In genomic region chr6:22251331-22251730, GRCh38 we compare ENCODE assay signal across 13 cellular contexts. TPM values are rescaled to one million over a fixed set of nuclear protein-coding genes. Genes with fewer than 3 reads are reported as not detected.
DNase-seq lines count a peak whose midpoint lies in the region; ATAC-seq and TF ChIP-seq lines count a peak whose summit lies in the region.
"Had no signal": no experiment of that assay in that cellular context is flagged by ENCODE, and none has a peak within 500 bp of the region (broad histone marks: within the 10 kb centered on the region; RNA-seq: fewer than 3 reads in every experiment).

No MANE protein-coding gene starts in this region.

- TF ChIP-seq RAD21 in Ishikawa (IDR thresholded peaks at IDR 0.05; ENCODE audit: low read depth) = no peak

- H3K9me3 Mint-ChIP-seq in mesothelial cell of epicardium = peaks cover 4% of the 10 kb centered on the region
- H3K9me3 Mint-ChIP-seq: activated naive CD8-positive, alpha-beta T cell treated with anti-CD3 and anti-CD28 coated beads for 36 hours had no signal

- no peak overlapping the region for H3K4me3 Mint-ChIP-seq in mesothelial cell of epicardium
- H3K4me3 Mint-ChIP-seq: activated naive CD8-positive, alpha-beta T cell treated with anti-CD3 and anti-CD28 coated beads for 36 hours; CD14-positive monocyte; naive thymus-derived CD4-positive, alpha-beta T cell had no signal

- H3K27me3 Mint-ChIP-seq in mesothelial cell of epicardium (ENCODE audit: low read depth) = no peaks in the 10 kb centered on the region
- H3K27me3 Mint-ChIP-seq: activated naive CD8-positive, alpha-beta T cell treated with anti-CD3 and anti-CD28 coated beads for 36 hours; naive thymus-derived CD4-positive, alpha-beta T cell had no signal

- DNase-seq in AG20443 (ENCODE audit: low spot score) (peak; percentile 55), choroid plexus epithelial cell (ENCODE audit: low read depth) (peak; percentile 81), mesothelial cell of epicardium (ENCODE audit: low spot score in 2 of 2, unreplicated experiment in 2 of 2) (no peak)
- DNase-seq in activated CD4-positive, alpha-beta T cell treated with anti-CD3 and anti-CD28 coated beads for 4 hours = no peak
- DNase-seq: activated naive CD8-positive, alpha-beta T cell treated with anti-CD3 and anti-CD28 coated beads for 36 hours; effector CD8-positive, alpha-beta T cell; Kasumi-1; naive thymus-derived CD4-positive, alpha-beta T cell had no signal

- H3K36me3 Mint-ChIP-seq in mesothelial cell of epicardium = no peaks in the 10 kb centered on the region
- H3K36me3 Mint-ChIP-seq: activated naive CD8-positive, alpha-beta T cell treated with anti-CD3 and anti-CD28 coated beads for 36 hours; CD14-positive monocyte; naive thymus-derived CD4-positive, alpha-beta T cell had no signal

- H3K27ac Mint-ChIP-seq in mesothelial cell of epicardium = peak overlapping the region; percentile 2
- H3K27ac Mint-ChIP-seq: activated naive CD8-positive, alpha-beta T cell treated with anti-CD3 and anti-CD28 coated beads for 36 hours; CD14-positive monocyte; naive thymus-derived CD4-positive, alpha-beta T cell had no signal

- H3K4me3 ChIP-seq in choroid plexus epithelial cell (ENCODE audit: low read depth, low read length) = no peak overlapping the region

- TF ChIP-seq CTCF in choroid plexus epithelial cell (conservative IDR thresholded peaks at IDR 0.05; ENCODE audit: low read depth, low read length) = no peak
- TF ChIP-seq CTCF in mesothelial cell of epicardium (IDR thresholded peaks at IDR 0.05; ENCODE audit: unreplicated experiment) = no peak

- TF ChIP-seq EP300 in Ishikawa (IDR thresholded peaks at IDR 0.05; ENCODE audit: borderline replicate concordance) = no peak

- ATAC-seq in GM18868 (IDR thresholded peaks at IDR 0.05; ENCODE audit: unreplicated experiment) = no peak
- ATAC-seq in HG03039 (IDR thresholded peaks at IDR 0.05; ENCODE audit: unreplicated experiment) = no peak
- no peak for ATAC-seq in HG02623 (IDR thresholded peaks at IDR 0.05; ENCODE audit: unreplicated experiment)
- ATAC-seq: naive thymus-derived CD4-positive, alpha-beta T cell had no signal

- H3K4me1 Mint-ChIP-seq in mesothelial cell of epicardium = peaks cover 33% of the 10 kb centered on the region
- H3K4me1 Mint-ChIP-seq: activated naive CD8-positive, alpha-beta T cell treated with anti-CD3 and anti-CD28 coated beads for 36 hours; naive thymus-derived CD4-positive, alpha-beta T cell had no signal

TF ChIP-seq in Ishikawa, 13 proteins besides CTCF, POLR2A, EP300 and RAD21:
- TF ChIP-seq, protein P1, sequence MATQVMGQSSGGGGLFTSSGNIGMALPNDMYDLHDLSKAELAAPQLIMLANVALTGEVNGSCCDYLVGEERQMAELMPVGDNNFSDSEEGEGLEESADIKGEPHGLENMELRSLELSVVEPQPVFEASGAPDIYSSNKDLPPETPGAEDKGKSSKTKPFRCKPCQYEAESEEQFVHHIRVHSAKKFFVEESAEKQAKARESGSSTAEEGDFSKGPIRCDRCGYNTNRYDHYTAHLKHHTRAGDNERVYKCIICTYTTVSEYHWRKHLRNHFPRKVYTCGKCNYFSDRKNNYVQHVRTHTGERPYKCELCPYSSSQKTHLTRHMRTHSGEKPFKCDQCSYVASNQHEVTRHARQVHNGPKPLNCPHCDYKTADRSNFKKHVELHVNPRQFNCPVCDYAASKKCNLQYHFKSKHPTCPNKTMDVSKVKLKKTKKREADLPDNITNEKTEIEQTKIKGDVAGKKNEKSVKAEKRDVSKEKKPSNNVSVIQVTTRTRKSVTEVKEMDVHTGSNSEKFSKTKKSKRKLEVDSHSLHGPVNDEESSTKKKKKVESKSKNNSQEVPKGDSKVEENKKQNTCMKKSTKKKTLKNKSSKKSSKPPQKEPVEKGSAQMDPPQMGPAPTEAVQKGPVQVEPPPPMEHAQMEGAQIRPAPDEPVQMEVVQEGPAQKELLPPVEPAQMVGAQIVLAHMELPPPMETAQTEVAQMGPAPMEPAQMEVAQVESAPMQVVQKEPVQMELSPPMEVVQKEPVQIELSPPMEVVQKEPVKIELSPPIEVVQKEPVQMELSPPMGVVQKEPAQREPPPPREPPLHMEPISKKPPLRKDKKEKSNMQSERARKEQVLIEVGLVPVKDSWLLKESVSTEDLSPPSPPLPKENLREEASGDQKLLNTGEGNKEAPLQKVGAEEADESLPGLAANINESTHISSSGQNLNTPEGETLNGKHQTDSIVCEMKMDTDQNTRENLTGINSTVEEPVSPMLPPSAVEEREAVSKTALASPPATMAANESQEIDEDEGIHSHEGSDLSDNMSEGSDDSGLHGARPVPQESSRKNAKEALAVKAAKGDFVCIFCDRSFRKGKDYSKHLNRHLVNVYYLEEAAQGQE (IDR thresholded peaks at IDR 0.05; ENCODE audit: low read depth) = no peak
- 0 out of 2 replicates have a peak, but pooled peaks have one; percentile 36 for TF ChIP-seq CEBPB (IDR thresholded peaks at IDR 0.05)
- TF ChIP-seq TEAD4 (IDR thresholded peaks at IDR 0.05) = peak; percentile 25; the same call in 1 of the 2 replicates
TF ChIP-seq in Ishikawa: peak in this region for 2.

RNA-seq across cellular contexts. Expression of gene PRL, which starts 45.5 kb away (rescaled TPM):
- 0.23 TPM in 1 of 3 replicates, not detected in the others for total RNA-seq in mesothelial cell of epicardium
- total RNA-seq: activated naive CD8-positive, alpha-beta T cell treated with anti-CD3 and anti-CD28 coated beads for 36 hours; naive thymus-derived CD4-positive, alpha-beta T cell had no signal

Comparison
In these comparisons a context has a peak if more than half of its experiments do, and no peak if none do; other contexts are left out.
1. DNase-seq: peak in AG20443 (single experiment) and choroid plexus epithelial cell (single experiment); none in mesothelial cell of epicardium (0 of 2) and activated CD4-positive, alpha-beta T cell treated with anti-CD3 and anti-CD28 coated beads for 4 hours (0 of 2).